In genomic region chr3:14436954-14437281, GRCh38 we compare ENCODE assay signal across 1 cellular context.
TF ChIP-seq lines count a peak whose summit lies in the region.

No MANE protein-coding gene starts in this region.

TF ChIP-seq in GM23338, 12 proteins besides CTCF, POLR2A, EP300 and RAD21 (continued from another document):
- TF ChIP-seq REST (IDR thresholded peaks at IDR 0.05; ENCODE audit: unreplicated experiment) = no peak
- no peak for TF ChIP-seq ZNF462 (CRISPR knock-in tag; IDR thresholded peaks at IDR 0.05)
- TF ChIP-seq JUNB (IDR thresholded peaks at IDR 0.05; ENCODE audit: unreplicated experiment) = no peak
- no peak for TF ChIP-seq EZH2 (IDR thresholded peaks at IDR 0.05; ENCODE audit: low read depth, unreplicated experiment)
- TF ChIP-seq POLR2AphosphoS5 (IDR thresholded peaks at IDR 0.05; ENCODE audit: low read depth) = no peak
- no peak for TF ChIP-seq ETS1 (IDR thresholded peaks at IDR 0.05)
- TF ChIP-seq ZNF331 (CRISPR knock-in tag; IDR thresholded peaks at IDR 0.05; ENCODE audit: low read depth) = no peak
- TF ChIP-seq ZNF114 (CRISPR knock-in tag; IDR thresholded peaks at IDR 0.05) = no peak
- no peak for TF ChIP-seq CREB1 (CRISPR knock-in tag; IDR thresholded peaks at IDR 0.05; ENCODE audit: low read depth)
- TF ChIP-seq STAT1 (IDR thresholded peaks at IDR 0.05; ENCODE audit: unreplicated experiment) = no peak
